In genomic region chr14:50083467-50084337, GRCh38 we compare ENCODE assay signal across 8 cellular contexts. TPM values are rescaled to one million over a fixed set of nuclear protein-coding genes. Genes with fewer than 3 reads are reported as not detected.
DNase-seq lines count a peak whose midpoint lies in the region; ATAC-seq, FAIRE-seq and TF ChIP-seq lines count a peak whose summit lies in the region.

No MANE protein-coding gene starts in this region.

- H3K9me3 Mint-ChIP-seq in activated T-helper 1 cell treated with anti-CD3 and anti-CD28 coated beads, Interleukin-12 subunit alpha, Interleukin-12 subunit beta, Interleukin-2, Interleukin-4 antibody, amounts not matched to agents 30 ng/mL and 10 ng/mL and 1 ng/mL, durations not matched to agents 14 hours and 24 hours and 36 hours = no peaks in the 10 kb centered on the region

- no peak overlapping the region for H2AFZ ChIP-seq in osteoblast (ENCODE audit: low read length)

- H3K27me3 Mint-ChIP-seq in activated T-helper 1 cell treated with anti-CD3 and anti-CD28 coated beads, Interleukin-12 subunit alpha, Interleukin-12 subunit beta, Interleukin-2, Interleukin-4 antibody, amounts not matched to agents 30 ng/mL and 10 ng/mL and 1 ng/mL, durations not matched to agents 14 hours and 24 hours and 36 hours (ENCODE audit: insufficient read depth) = no peaks in the 10 kb centered on the region

- TF ChIP-seq CTCF in osteoblast (IDR thresholded peaks at IDR 0.05; ENCODE audit: extremely low read depth, low read depth, low read length) = no peak

- H3K4me1 Mint-ChIP-seq in activated T-helper 1 cell treated with anti-CD3 and anti-CD28 coated beads, Interleukin-12 subunit alpha, Interleukin-12 subunit beta, Interleukin-2, Interleukin-4 antibody, amounts not matched to agents 30 ng/mL and 10 ng/mL and 1 ng/mL, durations not matched to agents 14 hours and 24 hours and 36 hours (ENCODE audit: low read depth) = peaks cover 77% of the 10 kb centered on the region

- H3K36me3 ChIP-seq in osteoblast (ENCODE audit: insufficient read depth, low read length) = no peaks in the 10 kb centered on the region

- ATAC-seq in GM19455 (IDR thresholded peaks at IDR 0.05; ENCODE audit: unreplicated experiment) (peak; percentile 55), HG03442 (IDR thresholded peaks at IDR 0.05; ENCODE audit: unreplicated experiment) (peak; percentile 38)

- peaks cover 6% of the 10 kb centered on the region for H3K36me3 Mint-ChIP-seq in activated T-helper 1 cell treated with anti-CD3 and anti-CD28 coated beads, Interleukin-12 subunit alpha, Interleukin-12 subunit beta, Interleukin-2, Interleukin-4 antibody, amounts not matched to agents 30 ng/mL and 10 ng/mL and 1 ng/mL, durations not matched to agents 14 hours and 24 hours and 36 hours (ENCODE audit: low read depth)

- peaks cover 20% of the 10 kb centered on the region for H3K4me1 ChIP-seq in osteoblast (ENCODE audit: insufficient read depth, low read length)

- no peaks in the 10 kb centered on the region for H3K27me3 ChIP-seq in osteoblast (ENCODE audit: insufficient read depth, low read length)

- peak; percentile 44 for DNase-seq in activated T-helper 1 cell treated with anti-CD3 and anti-CD28 coated beads, Interleukin-12 subunit alpha, Interleukin-12 subunit beta, Interleukin-2, Interleukin-4 antibody, amounts not matched to agents 30 ng/mL and 10 ng/mL and 1 ng/mL, durations not matched to agents 14 hours and 24 hours and 36 hours (ENCODE audit: low spot score)
- DNase-seq in osteoblast (ENCODE audit: insufficient read length, low spot score, missing footprints) (peak; percentile 42), NCI-H526 (lab: John Stamatoyannopoulos, UW) (no peak), T1000 (lab: John Stamatoyannopoulos, UW) (no peak), Kasumi-1 (lab: John Stamatoyannopoulos, UW) (no peak), HTR-8/SVneo (ENCODE audit: insufficient read length, low spot score) (no peak)

- no peaks in the 10 kb centered on the region for H3K79me2 ChIP-seq in osteoblast (ENCODE audit: insufficient read depth, low read length)

- peak overlapping the region; percentile 16 for H3K4me3 Mint-ChIP-seq in activated T-helper 1 cell treated with anti-CD3 and anti-CD28 coated beads, Interleukin-12 subunit alpha, Interleukin-12 subunit beta, Interleukin-2, Interleukin-4 antibody, amounts not matched to agents 30 ng/mL and 10 ng/mL and 1 ng/mL, durations not matched to agents 14 hours and 24 hours and 36 hours

- H3K27ac Mint-ChIP-seq in activated T-helper 1 cell treated with anti-CD3 and anti-CD28 coated beads, Interleukin-12 subunit alpha, Interleukin-12 subunit beta, Interleukin-2, Interleukin-4 antibody, amounts not matched to agents 30 ng/mL and 10 ng/mL and 1 ng/mL, durations not matched to agents 14 hours and 24 hours and 36 hours = peak overlapping the region; percentile 90

- H3K27ac ChIP-seq in osteoblast (ENCODE audit: low read depth, low read length) = peak overlapping the region; percentile 53

- H3K4me2 ChIP-seq in osteoblast (ENCODE audit: insufficient read depth, low read length) = peak overlapping the region; percentile 25

- no peak for FAIRE-seq in HTR-8/SVneo (lab: Jason Lieb, UNC)

- H3K9me3 ChIP-seq in osteoblast (ENCODE audit: low read depth, low read length) = no peaks in the 10 kb centered on the region

- H4K20me1 ChIP-seq in osteoblast (ENCODE audit: insufficient read depth, low read length) = no peaks in the 10 kb centered on the region

- H3K4me3 ChIP-seq in osteoblast (ENCODE audit: insufficient read depth, low read length) = no peak overlapping the region

- intact Hi-C loops in activated T-helper 1 cell treated with anti-CD3 and anti-CD28 coated beads, Interleukin-12 subunit alpha, Interleukin-12 subunit beta, Interleukin-2, Interleukin-4 antibody, amounts not matched to agents 30 ng/mL and 10 ng/mL and 1 ng/mL, durations not matched to agents 14 hours and 24 hours and 36 hours (cut with micrococcal nuclease) = loop anchor here (1.0 to 2.0 kb wide), 13 partner anchors 13 to 438 kb away; no protein-coding TSS in a partner anchor

RNA-seq across cellular contexts. Expression of gene VCPKMT, which starts 32.7 kb away (rescaled TPM):
- total RNA-seq in activated T-helper 1 cell treated with anti-CD3 and anti-CD28 coated beads, Interleukin-12 subunit alpha, Interleukin-12 subunit beta, Interleukin-2, Interleukin-4 antibody, amounts not matched to agents 30 ng/mL and 10 ng/mL and 1 ng/mL, durations not matched to agents 14 hours and 24 hours and 36 hours = 12.3 and 15.2 TPM in 2 replicates
- 5.4 and 5.6 TPM in 2 replicates for total RNA-seq in osteoblast

Comparison
In these comparisons a context has a peak if more than half of its experiments do, and no peak if none do; other contexts are left out.
1. DNase-seq: peak in activated T-helper 1 cell treated with anti-CD3 and anti-CD28 coated beads, Interleukin-12 subunit alpha, Interleukin-12 subunit beta, Interleukin-2, Interleukin-4 antibody, amounts not matched to agents 30 ng/mL and 10 ng/mL and 1 ng/mL, durations not matched to agents 14 hours and 24 hours and 36 hours (single experiment) and osteoblast (single experiment); none in NCI-H526 (0 of 2), T1000 (single experiment), Kasumi-1 (0 of 2) and HTR-8/SVneo (single experiment).